Comparison of ENCODE assay signal across 1 cellular context in genomic region chr7:6026917-6027316, GRCh38.
TF ChIP-seq lines count a peak whose summit lies in the region.

No MANE protein-coding gene starts in this region.

TF ChIP-seq in K562, 482 proteins besides CTCF, POLR2A, EP300 and RAD21:
- no peak for TF ChIP-seq ILF3 (IDR thresholded peaks at IDR 0.05; ENCODE audit: borderline replicate concordance)
- TF ChIP-seq HEY1 (CRISPR knock-in tag; IDR thresholded peaks at IDR 0.05; ENCODE audit: borderline replicate concordance), result no peak
- TF ChIP-seq SPI1 (IDR thresholded peaks at IDR 0.05; ENCODE audit: borderline replicate concordance, low read depth, low read length), result peak; percentile 81; the same call in 1 of the 2 replicates
- TF ChIP-seq ZNF232 (CRISPR knock-in tag; IDR thresholded peaks at IDR 0.05), result no peak
- no peak for TF ChIP-seq MCM5 (IDR thresholded peaks at IDR 0.05; ENCODE audit: low read depth)
- no peak for TF ChIP-seq ARID2 (IDR thresholded peaks at IDR 0.05)
- TF ChIP-seq GTF3C2 (IDR thresholded peaks at IDR 0.05; ENCODE audit: borderline replicate concordance, extremely low read depth, insufficient read length), result no peak
- TF ChIP-seq ZBTB11 (CRISPR knock-in tag; IDR thresholded peaks at IDR 0.05), result 0 out of 6 replicates have a peak, but pooled peaks of 1 of the 3 experiments have one; percentile 6
- TF ChIP-seq RERE (CRISPR knock-in tag; IDR thresholded peaks at IDR 0.05; ENCODE audit: borderline replicate concordance), result 0 out of 2 replicates have a peak, but pooled peaks have one; percentile 44
- TF ChIP-seq MNT (conservative IDR thresholded peaks at IDR 0.05), result no peak
- TF ChIP-seq SREBF1 (IDR thresholded peaks at IDR 0.05; ENCODE audit: borderline replicate concordance, low read depth, low read length), result no peak
TF ChIP-seq in K562: peak in this region for 3.
